2 cellular contexts compared by ENCODE assay signal in the genomic region with DNA sequence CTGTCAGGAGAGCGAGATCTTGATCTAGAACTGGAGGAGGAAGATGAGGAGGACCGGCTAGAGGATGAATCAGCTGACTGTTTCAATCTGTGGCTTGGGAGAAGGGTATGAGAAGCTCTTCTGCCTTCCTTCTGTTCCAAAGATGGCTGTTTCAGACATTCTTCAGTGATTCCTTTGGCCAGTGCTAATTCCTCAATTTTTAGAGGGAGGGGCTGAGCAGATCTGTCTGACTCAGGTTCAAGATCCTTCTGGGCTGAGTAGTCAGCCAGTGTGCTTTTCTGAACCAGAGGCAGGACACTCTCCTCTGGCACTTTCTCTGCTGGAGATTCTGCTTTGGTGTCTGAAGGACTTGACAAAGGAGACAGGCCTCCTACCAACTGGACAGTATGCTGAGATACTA.
TF ChIP-seq lines count a peak whose summit lies in the region.

No MANE protein-coding gene starts in this region.

TF ChIP-seq in SK-N-SH, 30 proteins besides CTCF, POLR2A, EP300 and RAD21 (continued from another document):
- TF ChIP-seq TEAD4 (IDR thresholded peaks at IDR 0.05; ENCODE audit: borderline replicate concordance, insufficient read depth) (no peak), GATA2 (CRISPR knock-in tag; IDR thresholded peaks at IDR 0.05) (no peak), FOXJ3 (CRISPR knock-in tag; IDR thresholded peaks at IDR 0.05) (no peak), CHD2 (IDR thresholded peaks at IDR 0.05; ENCODE audit: low read length, partially characterized antibody) (no peak), ELF1 (IDR thresholded peaks at IDR 0.05) (no peak), YY1 (IDR thresholded peaks at IDR 0.05; ENCODE audit: low read depth) (no peak), ZBTB33 (IDR thresholded peaks at IDR 0.05; ENCODE audit: borderline replicate concordance, low read depth) (no peak), MAX (IDR thresholded peaks at IDR 0.05; ENCODE audit: low read depth) (no peak), NRF1 (IDR thresholded peaks at IDR 0.05; ENCODE audit: low read depth, low read length) (no peak), RFX5 (IDR thresholded peaks at IDR 0.05; ENCODE audit: low read length) (no peak)
- TF ChIP-seq, protein P1, sequence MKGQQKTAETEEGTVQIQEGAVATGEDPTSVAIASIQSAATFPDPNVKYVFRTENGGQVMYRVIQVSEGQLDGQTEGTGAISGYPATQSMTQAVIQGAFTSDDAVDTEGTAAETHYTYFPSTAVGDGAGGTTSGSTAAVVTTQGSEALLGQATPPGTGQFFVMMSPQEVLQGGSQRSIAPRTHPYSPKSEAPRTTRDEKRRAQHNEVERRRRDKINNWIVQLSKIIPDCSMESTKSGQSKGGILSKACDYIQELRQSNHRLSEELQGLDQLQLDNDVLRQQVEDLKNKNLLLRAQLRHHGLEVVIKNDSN (IDR thresholded peaks at IDR 0.05; ENCODE audit: borderline replicate concordance, low read depth) = no peak

TF ChIP-seq in SK-N-SH treated with all-trans-retinoic acid at 6 μM for 48 hours, 23 proteins besides CTCF, POLR2A, EP300 and RAD21 (continued from another document):
- no peak for TF ChIP-seq CREB5 (CRISPR knock-in tag; IDR thresholded peaks at IDR 0.05; ENCODE audit: low read depth)
- TF ChIP-seq, protein P2, sequence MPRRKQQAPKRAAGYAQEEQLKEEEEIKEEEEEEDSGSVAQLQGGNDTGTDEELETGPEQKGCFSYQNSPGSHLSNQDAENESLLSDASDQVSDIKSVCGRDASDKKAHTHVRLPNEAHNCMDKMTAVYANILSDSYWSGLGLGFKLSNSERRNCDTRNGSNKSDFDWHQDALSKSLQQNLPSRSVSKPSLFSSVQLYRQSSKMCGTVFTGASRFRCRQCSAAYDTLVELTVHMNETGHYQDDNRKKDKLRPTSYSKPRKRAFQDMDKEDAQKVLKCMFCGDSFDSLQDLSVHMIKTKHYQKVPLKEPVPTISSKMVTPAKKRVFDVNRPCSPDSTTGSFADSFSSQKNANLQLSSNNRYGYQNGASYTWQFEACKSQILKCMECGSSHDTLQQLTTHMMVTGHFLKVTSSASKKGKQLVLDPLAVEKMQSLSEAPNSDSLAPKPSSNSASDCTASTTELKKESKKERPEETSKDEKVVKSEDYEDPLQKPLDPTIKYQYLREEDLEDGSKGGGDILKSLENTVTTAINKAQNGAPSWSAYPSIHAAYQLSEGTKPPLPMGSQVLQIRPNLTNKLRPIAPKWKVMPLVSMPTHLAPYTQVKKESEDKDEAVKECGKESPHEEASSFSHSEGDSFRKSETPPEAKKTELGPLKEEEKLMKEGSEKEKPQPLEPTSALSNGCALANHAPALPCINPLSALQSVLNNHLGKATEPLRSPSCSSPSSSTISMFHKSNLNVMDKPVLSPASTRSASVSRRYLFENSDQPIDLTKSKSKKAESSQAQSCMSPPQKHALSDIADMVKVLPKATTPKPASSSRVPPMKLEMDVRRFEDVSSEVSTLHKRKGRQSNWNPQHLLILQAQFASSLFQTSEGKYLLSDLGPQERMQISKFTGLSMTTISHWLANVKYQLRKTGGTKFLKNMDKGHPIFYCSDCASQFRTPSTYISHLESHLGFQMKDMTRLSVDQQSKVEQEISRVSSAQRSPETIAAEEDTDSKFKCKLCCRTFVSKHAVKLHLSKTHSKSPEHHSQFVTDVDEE (CRISPR knock-in tag; IDR thresholded peaks at IDR 0.05) = no peak
- TF ChIP-seq ZNF8 (CRISPR knock-in tag; IDR thresholded peaks at IDR 0.05) = no peak
- no peak for TF ChIP-seq TCF4 (CRISPR knock-in tag; IDR thresholded peaks at IDR 0.05; ENCODE audit: borderline replicate concordance)
- TF ChIP-seq, protein P3, sequence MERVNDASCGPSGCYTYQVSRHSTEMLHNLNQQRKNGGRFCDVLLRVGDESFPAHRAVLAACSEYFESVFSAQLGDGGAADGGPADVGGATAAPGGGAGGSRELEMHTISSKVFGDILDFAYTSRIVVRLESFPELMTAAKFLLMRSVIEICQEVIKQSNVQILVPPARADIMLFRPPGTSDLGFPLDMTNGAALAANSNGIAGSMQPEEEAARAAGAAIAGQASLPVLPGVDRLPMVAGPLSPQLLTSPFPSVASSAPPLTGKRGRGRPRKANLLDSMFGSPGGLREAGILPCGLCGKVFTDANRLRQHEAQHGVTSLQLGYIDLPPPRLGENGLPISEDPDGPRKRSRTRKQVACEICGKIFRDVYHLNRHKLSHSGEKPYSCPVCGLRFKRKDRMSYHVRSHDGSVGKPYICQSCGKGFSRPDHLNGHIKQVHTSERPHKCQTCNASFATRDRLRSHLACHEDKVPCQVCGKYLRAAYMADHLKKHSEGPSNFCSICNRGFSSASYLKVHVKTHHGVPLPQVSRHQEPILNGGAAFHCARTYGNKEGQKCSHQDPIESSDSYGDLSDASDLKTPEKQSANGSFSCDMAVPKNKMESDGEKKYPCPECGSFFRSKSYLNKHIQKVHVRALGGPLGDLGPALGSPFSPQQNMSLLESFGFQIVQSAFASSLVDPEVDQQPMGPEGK (CRISPR knock-in tag; IDR thresholded peaks at IDR 0.05; ENCODE audit: borderline replicate concordance) = no peak
- TF ChIP-seq ZC3H10 (CRISPR knock-in tag; IDR thresholded peaks at IDR 0.05) = no peak
- TF ChIP-seq ARNTL (CRISPR knock-in tag; IDR thresholded peaks at IDR 0.05; ENCODE audit: borderline replicate concordance, low read depth) = no peak
- no peak for TF ChIP-seq ZFP3 (CRISPR knock-in tag; IDR thresholded peaks at IDR 0.05)
- no peak for TF ChIP-seq OSR1 (CRISPR knock-in tag; IDR thresholded peaks at IDR 0.05)
- no peak for TF ChIP-seq CSDC2 (CRISPR knock-in tag; IDR thresholded peaks at IDR 0.05)
- TF ChIP-seq PPARA (CRISPR knock-in tag; IDR thresholded peaks at IDR 0.05; ENCODE audit: borderline replicate concordance) = no peak
- no peak for TF ChIP-seq ZNF565 (CRISPR knock-in tag; conservative IDR thresholded peaks at IDR 0.05; ENCODE audit: low read depth)
TF ChIP-seq in SK-N-SH treated with all-trans-retinoic acid at 6 μM for 48 hours: peak in this region for 0.
